Comparison of ENCODE assay signal across 8 cellular contexts in genomic region chr15:48352474-48353072, GRCh38. TPM values are rescaled to one million over a fixed set of nuclear protein-coding genes. Genes with fewer than 3 reads are reported as not detected.
DNase-seq lines count a peak whose midpoint lies in the region; ATAC-seq and TF ChIP-seq lines count a peak whose summit lies in the region.

No MANE protein-coding gene starts in this region.

- CTCF ChIA-PET in activated CD4-positive, alpha-beta memory T cell treated with anti-CD3 and anti-CD28 coated beads for 36 hours (lab: Charles Lee): interaction anchor here (0.6 to 3.0 kb wide), 15 partner anchors 9 to 1157 kb away, joined by 3 to 35 read pairs (median 4); no protein-coding TSS in a partner anchor

- peaks cover 2% of the 10 kb centered on the region for H3K27me3 Mint-ChIP-seq in activated CD4-positive, alpha-beta memory T cell treated with anti-CD3 and anti-CD28 coated beads for 36 hours
- H3K27me3 Mint-ChIP-seq in naive thymus-derived CD8-positive, alpha-beta T cell: peaks cover 0 to 8% (median 1%) of the 10 kb centered on the region in 5 donors

- no peaks in the 10 kb centered on the region for H3K36me3 Mint-ChIP-seq in activated CD4-positive, alpha-beta memory T cell treated with anti-CD3 and anti-CD28 coated beads for 36 hours
- peaks cover 0 to 3% (median 0%) of the 10 kb centered on the region in 3 donors for H3K36me3 Mint-ChIP-seq in naive thymus-derived CD8-positive, alpha-beta T cell

- no peak overlapping the region for H3K4me3 ChIP-seq in thyroid gland (replicated peaks in 1 of 3)

- H3K4me1 ChIP-seq in thyroid gland: no peaks in the 10 kb centered on the region

- POLR2A ChIA-PET in activated CD4-positive, alpha-beta memory T cell treated with anti-CD3 and anti-CD28 coated beads for 36 hours (lab: Charles Lee): no interaction called here
- POLR2A ChIA-PET in naive thymus-derived CD8-positive, alpha-beta T cell (lab: Charles Lee): no interaction called here

- no peak for TF ChIP-seq POLR2A in thyroid gland (IDR thresholded peaks at IDR 0.05)

- no peaks in the 10 kb centered on the region for H3K4me1 Mint-ChIP-seq in activated CD4-positive, alpha-beta memory T cell treated with anti-CD3 and anti-CD28 coated beads for 36 hours (ENCODE audit: low read depth)
- H3K4me1 Mint-ChIP-seq in naive thymus-derived CD8-positive, alpha-beta T cell: peaks cover 0 to 6% (median 2%) of the 10 kb centered on the region in 4 donors

- H3K36me3 ChIP-seq in thyroid gland: no peaks in the 10 kb centered on the region

- TF ChIP-seq CTCF in thyroid gland (IDR thresholded peaks at IDR 0.05): peak; percentile 47 to 84 (median 70)

- no peak overlapping the region for H3K4me3 Mint-ChIP-seq in activated CD4-positive, alpha-beta memory T cell treated with anti-CD3 and anti-CD28 coated beads for 36 hours
- H3K4me3 Mint-ChIP-seq in naive thymus-derived CD8-positive, alpha-beta T cell: peak overlapping the region in 3 of 10 donors; percentile 20 to 46 (median 36)

- ATAC-seq in GM18907 (IDR thresholded peaks at IDR 0.05; ENCODE audit: unreplicated experiment) (peak; percentile 82), HG03520 (IDR thresholded peaks at IDR 0.05; ENCODE audit: unreplicated experiment) (peak; percentile 69)
- ATAC-seq in naive thymus-derived CD8-positive, alpha-beta T cell: peak; percentile 77 to 81

- H3K27ac ChIP-seq in epithelial cell of prostate: no peak overlapping the region
- H3K27ac ChIP-seq in thyroid gland: no peak overlapping the region

- H3K27me3 ChIP-seq in thyroid gland: no peaks in the 10 kb centered on the region

- peak; percentile 38 to 56 for DNase-seq in AML-193 (lab: John Stamatoyannopoulos, UW)
- peak; percentile 76 for DNase-seq in NCI-H774 (lab: John Stamatoyannopoulos, UW)
- peak; percentile 61 for DNase-seq in activated CD4-positive, alpha-beta memory T cell treated with anti-CD3 and anti-CD28 coated beads for 36 hours
- DNase-seq in epithelial cell of prostate (ENCODE audit: low read depth, low spot score): peak; percentile 14
- peak; percentile 8 to 69 (median 40) for DNase-seq in naive thymus-derived CD8-positive, alpha-beta T cell
- peak; percentile 60 to 65 for DNase-seq in thyroid gland

- intact Hi-C loops in activated CD4-positive, alpha-beta memory T cell treated with anti-CD3 and anti-CD28 coated beads for 36 hours (cut with micrococcal nuclease): loop anchor here (2.0 to 10.0 kb wide), 3 partner anchors 68 to 1155 kb away; no protein-coding TSS in a partner anchor
- intact Hi-C loops in thyroid gland (cut with DNase I): loop anchor here (10.0 kb wide), 1 partner anchor 292 kb away; the partner anchor contains the start of gene FBN1

- no peaks in the 10 kb centered on the region for H3K9me3 ChIP-seq in thyroid gland

- no peaks in the 10 kb centered on the region for H3K9me3 Mint-ChIP-seq in activated CD4-positive, alpha-beta memory T cell treated with anti-CD3 and anti-CD28 coated beads for 36 hours
- H3K9me3 Mint-ChIP-seq in naive thymus-derived CD8-positive, alpha-beta T cell: no peaks in the 10 kb centered on the region

- no peak overlapping the region for H3K27ac Mint-ChIP-seq in activated CD4-positive, alpha-beta memory T cell treated with anti-CD3 and anti-CD28 coated beads for 36 hours
- no peak overlapping the region for H3K27ac Mint-ChIP-seq in naive thymus-derived CD8-positive, alpha-beta T cell

- 2 to 11% methylated on average over 6 of the region's 6 CpGs for WGBS in thyroid gland, 2 donors

RNA-seq across cellular contexts. Expression of gene DUT, which starts 21.3 kb away (rescaled TPM):
- total RNA-seq in activated CD4-positive, alpha-beta memory T cell treated with anti-CD3 and anti-CD28 coated beads for 36 hours: 100 to 1,000 TPM; 518 to 542 TPM
- 100 to 1,000 TPM; 113 to 119 TPM for total RNA-seq in naive thymus-derived CD8-positive, alpha-beta T cell
- polyA plus RNA-seq in naive thymus-derived CD8-positive, alpha-beta T cell: 100 to 1,000 TPM; 108 to 141 (median 112) TPM
- 100 to 1,000 TPM in 3 of 4 donors, 10 to 100 TPM in 1; 77.6 to 194 (median 138) TPM for total RNA-seq in thyroid gland

Comparison
In these comparisons a context has a peak if more than half of its experiments do, and no peak if none do; other contexts are left out.
1. DNase-seq: peak in every context shown above with its lines; median percentile 76 in NCI-H774; 62 in thyroid gland; 61 in activated CD4-positive, alpha-beta memory T cell treated with anti-CD3 and anti-CD28 coated beads for 36 hours; 47 in AML-193; 40 in naive thymus-derived CD8-positive, alpha-beta T cell; 14 in epithelial cell of prostate.